In genomic region chr6:130337534-130337933, GRCh38 we compare ENCODE assay signal across 20 cellular contexts. TPM values are rescaled to one million over a fixed set of nuclear protein-coding genes. Genes with fewer than 3 reads are reported as not detected.
DNase-seq lines count a peak whose midpoint lies in the region; ATAC-seq, FAIRE-seq and TF ChIP-seq lines count a peak whose summit lies in the region.
"Had no signal": no experiment of that assay in that cellular context is flagged by ENCODE, and none has a peak within 500 bp of the region (broad histone marks: within the 10 kb centered on the region; RNA-seq: fewer than 3 reads in every experiment).

No MANE protein-coding gene starts in this region.

- no peaks in the 10 kb centered on the region for H3K9me3 ChIP-seq in colonic mucosa
- H3K9me3 ChIP-seq: Caco-2, HAP-1 had no signal

- no peaks in the 10 kb centered on the region for H3K27me3 ChIP-seq in colonic mucosa

- no peak overlapping the region for H3K27ac ChIP-seq in colonic mucosa
- H3K27ac ChIP-seq: C4-2B had no signal

- intact Hi-C loops in colonic mucosa (cut with DNase I) = no loop called here

- FAIRE-seq in GM19239 (lab: Jason Lieb, UNC) = no peak
- FAIRE-seq: A204.1, D721Med, HTR-8/SVneo had no signal

- no peak overlapping the region for H3K9ac ChIP-seq in colonic mucosa (ENCODE audit: low read depth in 2 of 2, low read length in 2 of 2)

- peak; percentile 59 for DNase-seq in colonic mucosa
- DNase-seq in left lobe of liver (ENCODE audit: low spot score) = peak; percentile 79
- peak; percentile 74 for DNase-seq in mucosa of gallbladder (ENCODE audit: low spot score)
- no peak for DNase-seq in GM19239 (ENCODE audit: insufficient read length, low spot score)
- no peak for DNase-seq in DMS53 treated with DMSO at 0.1 percent for 48 hours (lab: John Stamatoyannopoulos, UW; ENCODE audit: unreplicated experiment)
- no peak for DNase-seq in UCSD-AML1 (lab: John Stamatoyannopoulos, UW; ENCODE audit: unreplicated experiment)
- DNase-seq: ACHN; AML-193; Caco-2; CD4-positive, alpha-beta T cell; DMS153; DMS79 treated with DMSO at 0.1 percent for 48 hours; GF-D8; KG1 had no signal

- no peak for TF ChIP-seq CTCF in colonic mucosa (IDR thresholded peaks at IDR 0.05)

- no peaks in the 10 kb centered on the region for H3K4me1 ChIP-seq in colonic mucosa
- H3K4me1 ChIP-seq: Caco-2, HAP-1 had no signal

- H3K36me3 ChIP-seq in colonic mucosa = no peaks in the 10 kb centered on the region
- H3K36me3 ChIP-seq: HAP-1 had no signal

- no peak overlapping the region for H3K4me3 ChIP-seq in colonic mucosa
- H3K4me3 ChIP-seq: HAP-1 had no signal

- ATAC-seq in left lobe of liver (peak; percentile 76), HG03196 (IDR thresholded peaks at IDR 0.05; ENCODE audit: unreplicated experiment) (no peak)

RNA-seq across cellular contexts. Expression of gene TMEM200A, which starts 28.3 kb away (rescaled TPM):
- 10 to 100 TPM; 20.4 to 51.4 TPM for total RNA-seq in colonic mucosa
- total RNA-seq in left lobe of liver = 0.10 TPM
- total RNA-seq in mucosa of gallbladder = 1.9 TPM

Comparison
In these comparisons a context has a peak if more than half of its experiments do, and no peak if none do; other contexts are left out.
1. DNase-seq: peak in colonic mucosa (single experiment), left lobe of liver (single experiment) and mucosa of gallbladder (single experiment); none in GM19239 (single experiment), DMS53 treated with DMSO at 0.1 percent for 48 hours (single experiment) and UCSD-AML1 (single experiment).